ENCODE assay signal across 2 cellular contexts in the genomic region with DNA sequence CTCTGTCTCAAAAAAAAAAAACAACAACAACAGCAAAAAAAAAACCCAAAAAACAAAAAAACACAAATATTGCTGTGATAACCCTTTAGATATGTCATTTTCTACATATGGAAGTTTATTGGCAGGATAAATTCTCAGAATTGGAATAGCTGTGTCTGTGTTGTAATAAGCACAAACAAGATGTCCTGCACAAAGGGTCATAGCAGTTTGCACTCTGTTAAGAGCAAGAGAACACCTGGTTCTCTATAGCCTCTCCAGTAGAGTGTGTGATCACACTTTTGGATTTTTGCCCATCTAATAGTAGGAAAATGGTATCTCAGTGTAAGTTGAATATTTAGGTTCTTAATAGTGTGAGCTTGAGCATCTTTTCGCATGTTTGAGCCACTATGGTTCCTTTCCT.
TF ChIP-seq lines count a peak whose summit lies in the region.

No MANE protein-coding gene starts in this region.

TF ChIP-seq in liver, 16 proteins besides CTCF, POLR2A, EP300 and RAD21 (continued from another document):
- TF ChIP-seq, protein P1, sequence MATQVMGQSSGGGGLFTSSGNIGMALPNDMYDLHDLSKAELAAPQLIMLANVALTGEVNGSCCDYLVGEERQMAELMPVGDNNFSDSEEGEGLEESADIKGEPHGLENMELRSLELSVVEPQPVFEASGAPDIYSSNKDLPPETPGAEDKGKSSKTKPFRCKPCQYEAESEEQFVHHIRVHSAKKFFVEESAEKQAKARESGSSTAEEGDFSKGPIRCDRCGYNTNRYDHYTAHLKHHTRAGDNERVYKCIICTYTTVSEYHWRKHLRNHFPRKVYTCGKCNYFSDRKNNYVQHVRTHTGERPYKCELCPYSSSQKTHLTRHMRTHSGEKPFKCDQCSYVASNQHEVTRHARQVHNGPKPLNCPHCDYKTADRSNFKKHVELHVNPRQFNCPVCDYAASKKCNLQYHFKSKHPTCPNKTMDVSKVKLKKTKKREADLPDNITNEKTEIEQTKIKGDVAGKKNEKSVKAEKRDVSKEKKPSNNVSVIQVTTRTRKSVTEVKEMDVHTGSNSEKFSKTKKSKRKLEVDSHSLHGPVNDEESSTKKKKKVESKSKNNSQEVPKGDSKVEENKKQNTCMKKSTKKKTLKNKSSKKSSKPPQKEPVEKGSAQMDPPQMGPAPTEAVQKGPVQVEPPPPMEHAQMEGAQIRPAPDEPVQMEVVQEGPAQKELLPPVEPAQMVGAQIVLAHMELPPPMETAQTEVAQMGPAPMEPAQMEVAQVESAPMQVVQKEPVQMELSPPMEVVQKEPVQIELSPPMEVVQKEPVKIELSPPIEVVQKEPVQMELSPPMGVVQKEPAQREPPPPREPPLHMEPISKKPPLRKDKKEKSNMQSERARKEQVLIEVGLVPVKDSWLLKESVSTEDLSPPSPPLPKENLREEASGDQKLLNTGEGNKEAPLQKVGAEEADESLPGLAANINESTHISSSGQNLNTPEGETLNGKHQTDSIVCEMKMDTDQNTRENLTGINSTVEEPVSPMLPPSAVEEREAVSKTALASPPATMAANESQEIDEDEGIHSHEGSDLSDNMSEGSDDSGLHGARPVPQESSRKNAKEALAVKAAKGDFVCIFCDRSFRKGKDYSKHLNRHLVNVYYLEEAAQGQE (IDR thresholded peaks at IDR 0.05), result peak; percentile 19
- TF ChIP-seq, protein P2, sequence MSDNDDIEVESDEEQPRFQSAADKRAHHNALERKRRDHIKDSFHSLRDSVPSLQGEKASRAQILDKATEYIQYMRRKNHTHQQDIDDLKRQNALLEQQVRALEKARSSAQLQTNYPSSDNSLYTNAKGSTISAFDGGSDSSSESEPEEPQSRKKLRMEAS (IDR thresholded peaks at IDR 0.05), result peak; percentile 16
- TF ChIP-seq SP1 (IDR thresholded peaks at IDR 0.05), result peak; percentile 64
- TF ChIP-seq EGR1 (IDR thresholded peaks at IDR 0.05; ENCODE audit: low read depth in 2 of 2), result no peak
- TF ChIP-seq, protein P3, sequence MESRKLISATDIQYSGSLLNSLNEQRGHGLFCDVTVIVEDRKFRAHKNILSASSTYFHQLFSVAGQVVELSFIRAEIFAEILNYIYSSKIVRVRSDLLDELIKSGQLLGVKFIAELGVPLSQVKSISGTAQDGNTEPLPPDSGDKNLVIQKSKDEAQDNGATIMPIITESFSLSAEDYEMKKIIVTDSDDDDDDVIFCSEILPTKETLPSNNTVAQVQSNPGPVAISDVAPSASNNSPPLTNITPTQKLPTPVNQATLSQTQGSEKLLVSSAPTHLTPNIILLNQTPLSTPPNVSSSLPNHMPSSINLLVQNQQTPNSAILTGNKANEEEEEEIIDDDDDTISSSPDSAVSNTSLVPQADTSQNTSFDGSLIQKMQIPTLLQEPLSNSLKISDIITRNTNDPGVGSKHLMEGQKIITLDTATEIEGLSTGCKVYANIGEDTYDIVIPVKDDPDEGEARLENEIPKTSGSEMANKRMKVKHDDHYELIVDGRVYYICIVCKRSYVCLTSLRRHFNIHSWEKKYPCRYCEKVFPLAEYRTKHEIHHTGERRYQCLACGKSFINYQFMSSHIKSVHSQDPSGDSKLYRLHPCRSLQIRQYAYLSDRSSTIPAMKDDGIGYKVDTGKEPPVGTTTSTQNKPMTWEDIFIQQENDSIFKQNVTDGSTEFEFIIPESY (IDR thresholded peaks at IDR 0.05), result peak; percentile 47
- TF ChIP-seq RXRA (IDR thresholded peaks at IDR 0.05), result peak; percentile 82 to 85
- TF ChIP-seq FOXA1 (IDR thresholded peaks at IDR 0.05), result no peak
TF ChIP-seq in liver: peak in this region for 9.

TF ChIP-seq in HepG2, 621 proteins besides CTCF, POLR2A, EP300 and RAD21 (continued from another document):
- TF ChIP-seq, protein P4, sequence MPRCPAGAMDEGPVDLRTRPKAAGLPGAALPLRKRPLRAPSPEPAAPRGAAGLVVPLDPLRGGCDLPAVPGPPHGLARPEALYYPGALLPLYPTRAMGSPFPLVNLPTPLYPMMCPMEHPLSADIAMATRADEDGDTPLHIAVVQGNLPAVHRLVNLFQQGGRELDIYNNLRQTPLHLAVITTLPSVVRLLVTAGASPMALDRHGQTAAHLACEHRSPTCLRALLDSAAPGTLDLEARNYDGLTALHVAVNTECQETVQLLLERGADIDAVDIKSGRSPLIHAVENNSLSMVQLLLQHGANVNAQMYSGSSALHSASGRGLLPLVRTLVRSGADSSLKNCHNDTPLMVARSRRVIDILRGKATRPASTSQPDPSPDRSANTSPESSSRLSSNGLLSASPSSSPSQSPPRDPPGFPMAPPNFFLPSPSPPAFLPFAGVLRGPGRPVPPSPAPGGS (CRISPR knock-in tag; IDR thresholded peaks at IDR 0.05), result no peak
- no peak for TF ChIP-seq SMYD3 (CRISPR knock-in tag; IDR thresholded peaks at IDR 0.05)
